Comparison of ENCODE assay signal across 14 cellular contexts in the genomic region with DNA sequence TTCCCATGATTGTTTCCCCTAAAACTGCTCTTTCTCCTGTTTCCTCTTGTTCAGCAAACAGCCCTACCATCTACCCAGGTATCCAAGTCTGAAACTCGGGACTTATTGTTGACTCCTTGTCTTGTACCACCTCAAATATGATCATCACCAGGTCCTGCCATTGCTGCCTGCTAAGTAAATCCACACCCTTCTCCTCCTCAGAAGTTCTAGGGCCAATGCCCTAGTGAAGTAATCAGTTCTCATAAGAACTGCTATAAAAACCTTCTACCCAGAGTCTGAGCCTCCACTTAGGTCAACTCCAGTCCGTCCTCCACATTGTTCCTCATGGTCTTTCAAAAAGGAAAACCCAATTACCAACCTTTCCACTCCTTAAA.
DNase-seq lines count a peak whose midpoint lies in the region; ATAC-seq and TF ChIP-seq lines count a peak whose summit lies in the region.
"Had no signal": no experiment of that assay in that cellular context is flagged by ENCODE, and none has a peak within 500 bp of the region (broad histone marks: within the 10 kb centered on the region; RNA-seq: fewer than 3 reads in every experiment).

No MANE protein-coding gene starts in this region.

- H3K27me3 ChIP-seq in CD4-positive, alpha-beta memory T cell (ENCODE audit: insufficient read depth, low read length), result peaks cover 3% of the 10 kb centered on the region
- no peaks in the 10 kb centered on the region for H3K27me3 ChIP-seq in left lung

- peaks cover 0 to 5% of the 10 kb centered on the region in 2 donors for H3K27me3 Mint-ChIP-seq in CD4-positive, alpha-beta memory T cell
- H3K27me3 Mint-ChIP-seq in central memory CD8-positive, alpha-beta T cell, result peaks cover 19% of the 10 kb centered on the region
- no peaks in the 10 kb centered on the region for H3K27me3 Mint-ChIP-seq in osteocyte (ENCODE audit: unreplicated experiment)

- H3K4me1 ChIP-seq in CD4-positive, alpha-beta memory T cell (ENCODE audit: insufficient read depth, low read length), result peaks cover 13% of the 10 kb centered on the region
- peaks cover 0 to 8% of the 10 kb centered on the region in 2 donors for H3K4me1 ChIP-seq in left lung
- H3K4me1 ChIP-seq: HAP-1 had no signal

- CTCF ChIA-PET in CD4-positive, alpha-beta memory T cell (lab: Charles Lee; ENCODE audit: partially characterized antibody), result no interaction called here

- peaks cover 0 to 6% (median 0%) of the 10 kb centered on the region in 8 donors for H3K9me3 Mint-ChIP-seq in CD4-positive, alpha-beta memory T cell
- H3K9me3 Mint-ChIP-seq in central memory CD8-positive, alpha-beta T cell, result no peaks in the 10 kb centered on the region
- no peaks in the 10 kb centered on the region for H3K9me3 Mint-ChIP-seq in osteocyte (ENCODE audit: unreplicated experiment)
- H3K9me3 Mint-ChIP-seq: brain, mesothelial cell of epicardium had no signal

- H3K4me3 ChIP-seq in CD4-positive, alpha-beta memory T cell (ENCODE audit: low read length in 2 of 2), result peak overlapping the region; percentile 1 to 17
- H3K4me3 ChIP-seq in left lung, result peak overlapping the region in 1 of 2 donors; percentile 13
- H3K4me3 ChIP-seq: HAP-1 had no signal

- H3K36me3 ChIP-seq in CD4-positive, alpha-beta memory T cell (ENCODE audit: insufficient read depth, low read length), result no peaks in the 10 kb centered on the region
- H3K36me3 ChIP-seq in left lung, result no peaks in the 10 kb centered on the region
- H3K36me3 ChIP-seq: HAP-1 had no signal

- ATAC-seq in HG02642 (IDR thresholded peaks at IDR 0.05; ENCODE audit: poor library complexity, unreplicated experiment) (peak; percentile 6), HG03159 (IDR thresholded peaks at IDR 0.05; ENCODE audit: unreplicated experiment) (no peak), left lung (no peak)
- ATAC-seq in central memory CD8-positive, alpha-beta T cell (replicated peaks; ENCODE audit: extremely low read depth, poor library complexity, severe bottlenecking), result no peak

- H3K27ac ChIP-seq in CD4-positive, alpha-beta memory T cell (ENCODE audit: low read depth, low read length), result no peak overlapping the region
- peak overlapping the region in 1 of 2 donors; percentile 42 for H3K27ac ChIP-seq in left lung
- H3K27ac ChIP-seq: HL-60 had no signal

- TF ChIP-seq CTCF in osteocyte (IDR thresholded peaks at IDR 0.05) (no peak), left lung (IDR thresholded peaks at IDR 0.05) (no peak)

- H3K4me1 Mint-ChIP-seq in CD4-positive, alpha-beta memory T cell, result peaks cover 11 to 18% (median 13%) of the 10 kb centered on the region in 4 donors
- peaks cover 12% of the 10 kb centered on the region for H3K4me1 Mint-ChIP-seq in central memory CD8-positive, alpha-beta T cell
- peaks cover 33% of the 10 kb centered on the region for H3K4me1 Mint-ChIP-seq in osteocyte (ENCODE audit: unreplicated experiment)

- no peaks in the 10 kb centered on the region for H3K9me3 ChIP-seq in CD4-positive, alpha-beta memory T cell (ENCODE audit: control insufficient read depth in 1 of 2, low read length in 2 of 2)
- no peaks in the 10 kb centered on the region for H3K9me3 ChIP-seq in left lung
- H3K9me3 ChIP-seq: HAP-1 had no signal

- H3K4me3 Mint-ChIP-seq in CD4-positive, alpha-beta memory T cell, result peak overlapping the region; percentile 72 to 82 (median 78)
- H3K4me3 Mint-ChIP-seq in central memory CD8-positive, alpha-beta T cell, result peak overlapping the region; percentile 23
- peak overlapping the region; percentile 70 for H3K4me3 Mint-ChIP-seq in osteocyte (ENCODE audit: unreplicated experiment)
- H3K4me3 Mint-ChIP-seq: mesothelial cell of epicardium had no signal

- POLR2A ChIA-PET in CD4-positive, alpha-beta memory T cell (lab: Charles Lee; ENCODE audit: partially characterized antibody), result no interaction called here

- DNase-seq in CD4-positive, alpha-beta memory T cell, result no peak
- DNase-seq in central memory CD8-positive, alpha-beta T cell (ENCODE audit: low spot score in 2 of 2), result no peak
- DNase-seq in osteocyte (ENCODE audit: extremely low spot score, unreplicated experiment) (no peak), T1000 (lab: John Stamatoyannopoulos, UW) (no peak), left lung (no peak), head of caudate nucleus (no peak)
- DNase-seq: activated CD4-positive, alpha-beta T cell treated with anti-CD3 and anti-CD28 coated beads for 1 hour; NCI-H1694 had no signal

- peak overlapping the region in 5 of 7 donors; percentile 20 to 82 (median 65) for H3K27ac Mint-ChIP-seq in CD4-positive, alpha-beta memory T cell
- H3K27ac Mint-ChIP-seq in central memory CD8-positive, alpha-beta T cell (ENCODE audit: low read depth), result no peak overlapping the region
- H3K27ac Mint-ChIP-seq in osteocyte (ENCODE audit: unreplicated experiment), result peak overlapping the region; percentile 94
- H3K27ac Mint-ChIP-seq: brain, mesothelial cell of epicardium had no signal

- intact Hi-C loops in CD4-positive, alpha-beta memory T cell (cut with micrococcal nuclease), result no loop called here
- intact Hi-C loops in left lung (cut with DNase I) (no loop called here), head of caudate nucleus (cut with DNase I) (no loop called here)

- H3K36me3 Mint-ChIP-seq in CD4-positive, alpha-beta memory T cell, result no peaks in the 10 kb centered on the region
- H3K36me3 Mint-ChIP-seq in central memory CD8-positive, alpha-beta T cell (ENCODE audit: insufficient read depth), result no peaks in the 10 kb centered on the region
- no peaks in the 10 kb centered on the region for H3K36me3 Mint-ChIP-seq in osteocyte (ENCODE audit: unreplicated experiment)
- H3K36me3 Mint-ChIP-seq: brain, mesothelial cell of epicardium had no signal

Comparison
In these comparisons a context has a peak if more than half of its experiments do, and no peak if none do; other contexts are left out.
1. H3K4me3 Mint-ChIP-seq: peak in every context shown above with its lines; median percentile 78 in CD4-positive, alpha-beta memory T cell; 70 in osteocyte; 23 in central memory CD8-positive, alpha-beta T cell.